Comparison of ENCODE assay signal across 26 cellular contexts in genomic region chr12:3032161-3032560, GRCh38.
"Had no signal": no experiment of that assay in that cellular context is flagged by ENCODE, and none has a peak within 500 bp of the region (broad histone marks: within the 10 kb centered on the region; RNA-seq: fewer than 3 reads in every experiment).

No MANE protein-coding gene starts in this region.

- H3K36me3 Mint-ChIP-seq: activated CD4-positive, alpha-beta memory T cell treated with anti-CD3 and anti-CD28 coated beads for 36 hours; activated naive CD4-positive, alpha-beta T cell treated with anti-CD3 and anti-CD28 coated beads, Interleukin-2, amount 10 ng/mL, durations not matched to agents 7 days and 5 days; activated naive CD8-positive, alpha-beta T cell treated with anti-CD3 and anti-CD28 coated beads, Interleukin-2, amount 10 ng/mL, durations not matched to agents 7 days and 5 days; stimulated activated memory B cell treated with anti-CD40 and anti-IgM and Interleukin-4, amounts not matched to agents 10 μg/mL and 1 μg/mL and 100 μg/mL, for 72 hours had no signal

- H3K27ac ChIP-seq: epithelial cell of prostate, esophagus squamous epithelium, left lung, stomach, tibial artery had no signal

- H3K4me2 ChIP-seq: smooth muscle cell had no signal

- H3K9me3 Mint-ChIP-seq: activated CD4-positive, alpha-beta memory T cell treated with anti-CD3 and anti-CD28 coated beads for 36 hours; activated CD4-positive, alpha-beta T cell treated with anti-CD3 and anti-CD28 coated beads, Interleukin-2, amount 10 ng/mL, durations not matched to agents 24 days and 14 days; activated naive CD4-positive, alpha-beta T cell treated with anti-CD3 and anti-CD28 coated beads, Interleukin-2, amount 10 ng/mL, durations not matched to agents 7 days and 5 days; activated naive CD8-positive, alpha-beta T cell treated with anti-CD3 and anti-CD28 coated beads, Interleukin-2, amount 10 ng/mL, durations not matched to agents 7 days and 5 days; activated T-cell treated with anti-CD3 and anti-CD28 coated beads, Interleukin-2, amount 50 U/mL, for 24 hours; stimulated activated memory B cell treated with anti-CD40 and anti-IgM and Interleukin-4, amounts not matched to agents 10 μg/mL and 1 μg/mL and 100 μg/mL, for 72 hours had no signal

- H3K27ac Mint-ChIP-seq: activated CD4-positive, alpha-beta memory T cell treated with anti-CD3 and anti-CD28 coated beads for 36 hours; activated CD4-positive, alpha-beta T cell treated with anti-CD3 and anti-CD28 coated beads, Interleukin-2, amount 10 ng/mL, durations not matched to agents 24 days and 14 days; activated naive CD4-positive, alpha-beta T cell treated with anti-CD3 and anti-CD28 coated beads, Interleukin-2, amount 10 ng/mL, durations not matched to agents 7 days and 5 days; activated naive CD8-positive, alpha-beta T cell treated with anti-CD3 and anti-CD28 coated beads, Interleukin-2, amount 10 ng/mL, durations not matched to agents 7 days and 5 days; activated T-cell treated with anti-CD3 and anti-CD28 coated beads, Interleukin-2, amount 50 U/mL, for 24 hours; stimulated activated memory B cell treated with anti-CD40 and anti-IgM and Interleukin-4, amounts not matched to agents 10 μg/mL and 1 μg/mL and 100 μg/mL, for 72 hours; T-helper 17 cell had no signal

- FAIRE-seq: astrocyte, islet of Langerhans had no signal

- H3K27me3 Mint-ChIP-seq: activated CD4-positive, alpha-beta T cell treated with anti-CD3 and anti-CD28 coated beads, Interleukin-2, amount 10 ng/mL, durations not matched to agents 24 days and 14 days had no signal

- ATAC-seq: mucosa of descending colon; stimulated activated memory B cell treated with anti-CD40 and anti-IgM and Interleukin-4, amounts not matched to agents 10 μg/mL and 1 μg/mL and 100 μg/mL, for 72 hours; T-helper 17 cell had no signal

- H3K27me3 ChIP-seq: esophagus squamous epithelium, left lung, stomach, tibial artery had no signal

- DNase-seq: activated CD4-positive, alpha-beta memory T cell treated with anti-CD3 and anti-CD28 coated beads for 36 hours; activated CD4-positive, alpha-beta T cell treated with anti-CD3 and anti-CD28 coated beads, Interleukin-2, amount 10 ng/mL, durations not matched to agents 24 days and 14 days; activated CD4-positive, CD25-positive, alpha-beta regulatory T cell treated with anti-CD3 and anti-CD28 coated beads, Interleukin-2, amount 50 U/mL, for 72 hours; activated CD8-positive, alpha-beta memory T cell treated with anti-CD3 and anti-CD28 coated beads, Interleukin-2, amount 50 U/mL, for 48 hours; activated gamma-delta T cell; activated naive CD4-positive, alpha-beta T cell treated with anti-CD3 and anti-CD28 coated beads, Interleukin-2, amount 10 ng/mL, durations not matched to agents 7 days and 5 days; activated naive CD8-positive, alpha-beta T cell treated with anti-CD3 and anti-CD28 coated beads, Interleukin-2, amount 10 ng/mL, durations not matched to agents 7 days and 5 days; activated T-cell treated with anti-CD3 and anti-CD28 coated beads, Interleukin-2, amount 50 U/mL, for 24 hours; cortex of kidney; esophagus squamous epithelium; foreskin melanocyte; left lung; mucosa of descending colon; nucleus accumbens; stimulated activated CD4-positive, alpha-beta T cell treated with anti-CD3 and anti-CD28 coated beads, Interleukin-1b, Interleukin-23, amount 100 ng/mL, for 48 hours; stimulated activated CD4-positive, alpha-beta T cell treated with anti-CD3 and anti-CD28 coated beads, Interleukin-4, amount 100 ng/mL, for 4 hours; stimulated activated CD8-positive, alpha-beta memory T cell treated with anti-CD3 and anti-CD28 coated beads, Interleukin-4, amount 100 ng/mL, for 48 hours; stomach; T-helper 17 cell; T1000; tibial artery had no signal

- H3K4me3 Mint-ChIP-seq: activated CD4-positive, alpha-beta memory T cell treated with anti-CD3 and anti-CD28 coated beads for 36 hours; activated CD4-positive, alpha-beta T cell treated with anti-CD3 and anti-CD28 coated beads, Interleukin-2, amount 10 ng/mL, durations not matched to agents 24 days and 14 days; activated naive CD4-positive, alpha-beta T cell treated with anti-CD3 and anti-CD28 coated beads, Interleukin-2, amount 10 ng/mL, durations not matched to agents 7 days and 5 days; activated naive CD8-positive, alpha-beta T cell treated with anti-CD3 and anti-CD28 coated beads, Interleukin-2, amount 10 ng/mL, durations not matched to agents 7 days and 5 days; activated T-cell treated with anti-CD3 and anti-CD28 coated beads, Interleukin-2, amount 50 U/mL, for 24 hours; stimulated activated memory B cell treated with anti-CD40 and anti-IgM and Interleukin-4, amounts not matched to agents 10 μg/mL and 1 μg/mL and 100 μg/mL, for 72 hours; T-helper 17 cell had no signal

- H3K4me3 ChIP-seq: esophagus squamous epithelium, left lung, mucosa of descending colon, smooth muscle cell, stomach, tibial artery had no signal

- H3K4me1 Mint-ChIP-seq: activated CD4-positive, alpha-beta T cell treated with anti-CD3 and anti-CD28 coated beads, Interleukin-2, amount 10 ng/mL, durations not matched to agents 24 days and 14 days; activated naive CD4-positive, alpha-beta T cell treated with anti-CD3 and anti-CD28 coated beads, Interleukin-2, amount 10 ng/mL, durations not matched to agents 7 days and 5 days; activated naive CD8-positive, alpha-beta T cell treated with anti-CD3 and anti-CD28 coated beads, Interleukin-2, amount 10 ng/mL, durations not matched to agents 7 days and 5 days; stimulated activated memory B cell treated with anti-CD40 and anti-IgM and Interleukin-4, amounts not matched to agents 10 μg/mL and 1 μg/mL and 100 μg/mL, for 72 hours; T-helper 17 cell had no signal

- H3K9me3 ChIP-seq: esophagus squamous epithelium, left lung, mucosa of descending colon, stomach, tibial artery had no signal
